8 cellular contexts compared by ENCODE assay signal in the genomic region with DNA sequence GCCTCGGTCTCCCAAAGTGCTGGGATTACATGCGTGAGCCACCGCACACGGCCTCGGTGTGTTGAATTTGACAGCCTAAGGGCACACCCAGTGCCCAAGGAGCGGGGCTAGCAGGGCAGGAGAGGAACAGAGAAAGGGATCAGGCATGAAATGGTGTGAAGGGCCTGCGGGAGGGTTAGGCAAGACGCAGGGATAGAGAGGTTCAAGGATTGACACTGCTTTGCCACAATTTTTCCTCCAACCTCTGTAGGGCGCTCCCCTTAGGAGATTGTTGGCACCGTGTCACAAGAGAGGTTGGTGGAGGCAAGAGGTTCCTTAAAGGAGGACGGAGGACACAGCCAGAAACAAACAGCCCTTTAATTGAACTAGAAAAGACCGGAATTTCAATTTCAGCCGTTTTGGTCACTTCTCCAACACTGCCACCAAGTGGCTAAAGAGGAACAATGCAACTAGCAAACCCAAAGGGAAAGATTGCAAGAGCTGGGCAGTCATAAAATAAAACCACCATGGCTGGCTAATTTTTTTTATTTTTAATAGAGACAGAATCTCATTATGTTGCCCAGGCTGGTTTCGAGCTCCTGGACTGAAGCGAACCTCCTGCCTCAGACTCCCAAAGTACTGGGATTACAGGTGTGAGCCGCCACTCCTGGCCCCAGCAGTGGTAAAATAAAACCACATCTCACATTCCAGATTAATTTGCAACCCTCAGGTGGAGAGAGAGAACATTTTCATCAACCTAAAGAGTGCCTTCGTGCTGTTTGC. TPM values are rescaled to one million over a fixed set of nuclear protein-coding genes. Genes with fewer than 3 reads are reported as not detected.
A peak's percentile ranks its signal among the peaks of the same experiment; 100 is the strongest.
DNase-seq lines count a peak whose midpoint lies in the region; ATAC-seq and TF ChIP-seq lines count a peak whose summit lies in the region.

No MANE protein-coding gene starts in this region.

- ATAC-seq in HG03159 (IDR thresholded peaks at IDR 0.05; ENCODE audit: unreplicated experiment) (peak; percentile 53), GM19324 (IDR thresholded peaks at IDR 0.05; ENCODE audit: low FRiP score, unreplicated experiment) (no peak)

- DNase-seq in stimulated activated CD4-positive, alpha-beta T cell treated with anti-CD3 and anti-CD28 coated beads, Interleukin-2, amount 100 ng/mL, for 4 hours (ENCODE audit: low read depth): peak; percentile 14
- DNase-seq in stimulated activated CD4-positive, alpha-beta T cell treated with anti-CD3 and anti-CD28 coated beads, Interleukin-2, amount 100 ng/mL, for 48 hours: no peak
- DNase-seq in NCI-H748 (lab: John Stamatoyannopoulos, UW; ENCODE audit: unreplicated experiment) (peak; percentile 58), glomerular visceral epithelial cell (ENCODE audit: extremely low spot score) (peak; percentile 62), progenitor cell of endocrine pancreas (ENCODE audit: low spot score, unreplicated experiment) (no peak)
- DNase-seq in activated T-cell treated with anti-CD3 and anti-CD28 coated beads, Interleukin-2, amount 50 U/mL, for 48 hours: peak; percentile 30 to 45

- no peaks in the 10 kb centered on the region for H3K36me3 Mint-ChIP-seq in progenitor cell of endocrine pancreas (ENCODE audit: insufficient read depth)

- H3K27ac Mint-ChIP-seq in progenitor cell of endocrine pancreas: no peak overlapping the region

- peaks cover 4% of the 10 kb centered on the region for H3K4me1 Mint-ChIP-seq in progenitor cell of endocrine pancreas (ENCODE audit: low read depth)

- no peak overlapping the region for H3K4me3 Mint-ChIP-seq in progenitor cell of endocrine pancreas (ENCODE audit: low read depth)

- no peaks in the 10 kb centered on the region for H3K9me3 Mint-ChIP-seq in progenitor cell of endocrine pancreas (ENCODE audit: low read depth)

- H3K27me3 Mint-ChIP-seq in progenitor cell of endocrine pancreas: no peaks in the 10 kb centered on the region

- peak; percentile 86 for TF ChIP-seq CTCF in progenitor cell of endocrine pancreas (IDR thresholded peaks at IDR 0.05; ENCODE audit: unreplicated experiment)

RNA-seq across cellular contexts. Expression of gene CREB3L2, which starts 6.9 kb away (rescaled TPM):
- 65.9 and 66.9 TPM in 2 replicates for total RNA-seq in progenitor cell of endocrine pancreas

Comparison
In these comparisons a context has a peak if more than half of its experiments do, and no peak if none do; other contexts are left out.
1. DNase-seq: peak in stimulated activated CD4-positive, alpha-beta T cell treated with anti-CD3 and anti-CD28 coated beads, Interleukin-2, amount 100 ng/mL, for 4 hours (single experiment), NCI-H748 (single experiment), activated T-cell treated with anti-CD3 and anti-CD28 coated beads, Interleukin-2, amount 50 U/mL, for 48 hours (2 of 2) and glomerular visceral epithelial cell (single experiment); none in stimulated activated CD4-positive, alpha-beta T cell treated with anti-CD3 and anti-CD28 coated beads, Interleukin-2, amount 100 ng/mL, for 48 hours (0 of 2) and progenitor cell of endocrine pancreas (single experiment).